In the genomic region with DNA sequence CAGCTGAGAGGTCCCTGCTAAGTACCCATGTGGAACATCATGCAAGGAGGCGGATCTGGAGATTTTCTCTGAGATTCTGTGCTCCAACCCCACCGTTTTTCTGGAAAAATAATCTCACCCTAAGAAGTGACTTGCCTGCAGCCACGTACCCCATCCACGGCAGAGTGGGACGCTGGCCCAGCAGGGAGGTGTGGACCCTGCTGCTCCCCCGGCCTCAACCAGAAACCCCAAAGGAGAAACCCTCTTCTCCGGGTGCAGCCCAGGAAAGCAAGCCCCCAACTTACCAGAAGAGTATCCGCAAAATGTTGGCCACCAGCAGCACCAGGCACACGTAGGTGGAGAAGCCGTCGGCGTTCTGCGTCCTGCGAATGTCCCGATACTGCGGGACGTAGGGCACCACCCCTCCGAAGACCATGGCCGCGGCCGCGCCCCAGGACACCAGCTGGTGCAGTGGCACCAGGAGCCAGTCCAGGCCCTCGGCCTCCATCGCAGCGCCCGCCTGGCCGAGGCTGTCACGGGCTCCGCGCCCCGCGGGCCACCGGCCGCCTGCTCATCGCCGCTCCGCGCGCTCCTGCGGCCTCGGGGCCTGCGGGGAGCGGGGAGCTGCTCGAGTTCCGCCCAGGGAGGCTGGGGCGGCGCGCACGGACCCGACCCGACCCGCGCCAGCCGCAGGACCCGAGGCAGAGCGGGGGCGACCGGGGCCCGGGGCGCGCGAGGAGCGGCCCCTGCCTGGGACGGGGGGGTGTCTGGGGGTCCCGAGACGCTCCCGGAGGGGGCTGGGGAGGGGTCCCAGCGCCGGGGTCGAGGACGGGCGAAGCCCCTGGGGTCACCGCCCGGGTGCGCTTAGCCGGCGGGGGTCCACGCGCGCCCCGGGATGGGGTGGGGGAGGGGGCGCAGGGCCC, we compare ENCODE assay signal across 1 cellular context.
TF ChIP-seq lines count a peak whose summit lies in the region.

No MANE protein-coding gene starts in this region.

TF ChIP-seq in H1, 55 proteins besides CTCF, POLR2A, EP300 and RAD21 (continued from another document):
- TF ChIP-seq PHF8 (conservative IDR thresholded peaks at IDR 0.05; ENCODE audit: low read depth, low read length) (no peak), KDM1A (IDR thresholded peaks at IDR 0.05; ENCODE audit: borderline replicate concordance, low read length) (no peak), HDAC2 (IDR thresholded peaks at IDR 0.05; ENCODE audit: borderline replicate concordance in 1 of 2, low read depth in 2 of 2, low read length in 2 of 2) (no peak), CBX5 (IDR thresholded peaks at IDR 0.05; ENCODE audit: low read depth, low read length) (no peak), SP4 (IDR thresholded peaks at IDR 0.05; ENCODE audit: low read length) (no peak)
- TF ChIP-seq, protein P1, sequence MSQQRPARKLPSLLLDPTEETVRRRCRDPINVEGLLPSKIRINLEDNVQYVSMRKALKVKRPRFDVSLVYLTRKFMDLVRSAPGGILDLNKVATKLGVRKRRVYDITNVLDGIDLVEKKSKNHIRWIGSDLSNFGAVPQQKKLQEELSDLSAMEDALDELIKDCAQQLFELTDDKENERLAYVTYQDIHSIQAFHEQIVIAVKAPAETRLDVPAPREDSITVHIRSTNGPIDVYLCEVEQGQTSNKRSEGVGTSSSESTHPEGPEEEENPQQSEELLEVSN (IDR thresholded peaks at IDR 0.05), result no peak
TF ChIP-seq in H1: peak in this region for 2.
